9 cellular contexts compared by ENCODE assay signal in the genomic region with DNA sequence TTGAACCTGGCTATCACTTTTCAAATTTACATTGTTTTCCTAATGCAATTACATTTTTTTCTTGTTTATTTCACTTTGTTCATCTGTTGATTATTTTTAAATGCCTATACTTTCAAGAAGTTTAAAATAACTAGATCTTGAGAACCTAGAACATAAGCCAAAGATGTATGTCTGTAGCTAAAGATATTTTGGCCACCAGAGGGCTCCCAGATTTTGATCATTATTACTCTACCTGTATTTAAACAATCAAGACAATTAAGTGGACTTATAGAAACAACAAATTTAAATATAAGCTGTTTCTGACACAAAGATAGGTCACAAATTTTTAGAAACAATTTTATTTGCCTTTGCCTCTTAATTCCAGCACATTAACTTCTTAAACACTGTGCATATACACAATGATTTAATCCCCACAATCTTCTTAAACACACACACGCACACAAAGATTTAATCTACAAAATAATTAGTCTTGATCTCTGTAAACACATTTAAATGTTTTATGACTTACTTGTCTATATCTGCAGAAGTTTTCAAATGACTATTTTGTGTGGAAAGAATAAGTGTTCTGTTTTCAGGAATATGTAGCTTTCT.
DNase-seq lines count a peak whose midpoint lies in the region; ATAC-seq and TF ChIP-seq lines count a peak whose summit lies in the region.
"Had no signal": no experiment of that assay in that cellular context is flagged by ENCODE, and none has a peak within 500 bp of the region (broad histone marks: within the 10 kb centered on the region; RNA-seq: fewer than 3 reads in every experiment).

No MANE protein-coding gene starts in this region.

- H3K4me3 ChIP-seq in AG10803 (ENCODE audit: low read length): no peak overlapping the region
- H3K4me3 ChIP-seq in SK-N-MC: no peak overlapping the region

- H3K36me3 Mint-ChIP-seq in T-cell: no peaks in the 10 kb centered on the region

- H3K9ac ChIP-seq in SK-N-MC (ENCODE audit: insufficient read length): no peak overlapping the region

- H3K27ac Mint-ChIP-seq in T-cell: no peak overlapping the region

- ATAC-seq in T-cell (replicated peaks in 1 of 4) (no peak), GM18870 (IDR thresholded peaks at IDR 0.05; ENCODE audit: unreplicated experiment) (no peak)

- peaks cover 3 to 4% of the 10 kb centered on the region in 2 donors for H3K27me3 Mint-ChIP-seq in T-cell

- H3K9me3 Mint-ChIP-seq in T-cell: peaks cover 0 to 9% (median 2%) of the 10 kb centered on the region in 3 donors

- POLR2A ChIA-PET in T-cell (lab: Charles Lee): no interaction called here

- CTCF ChIA-PET in T-cell (lab: Charles Lee): no interaction called here

- H3K4me3 Mint-ChIP-seq in T-cell: no peak overlapping the region

- no peak overlapping the region for H3K27ac ChIP-seq in SK-N-MC

- H3K9me3 ChIP-seq in SK-N-MC (ENCODE audit: low read depth, low read length): no peaks in the 10 kb centered on the region

- no peaks in the 10 kb centered on the region for H3K4me1 Mint-ChIP-seq in T-cell

- DNase-seq in AG10803 (ENCODE audit: low read depth) (peak; percentile 0), LoVo (ENCODE audit: low spot score) (peak; percentile 36), SK-N-MC (ENCODE audit: low read depth, low spot score) (peak; percentile 35), kidney glomerular epithelial cell (lab: John Stamatoyannopoulos, UW) (peak; percentile 1), T-cell (no peak), NCI-H2107 (lab: John Stamatoyannopoulos, UW) (no peak)
- no peak for DNase-seq in activated T-cell treated with anti-CD3 and anti-CD28 coated beads, Interleukin-2, amount 50 U/mL, for 48 hours
- DNase-seq: retina had no signal

- no peaks in the 10 kb centered on the region for H3K36me3 ChIP-seq in SK-N-MC (ENCODE audit: insufficient read depth, low read length)

- TF ChIP-seq CTCF in AG10803 (conservative IDR thresholded peaks at IDR 0.05; ENCODE audit: low read length): peak; percentile 35

Comparison
In these comparisons a context has a peak if more than half of its experiments do, and no peak if none do; other contexts are left out.
1. DNase-seq: peak in AG10803 (single experiment), LoVo (single experiment), SK-N-MC (single experiment) and kidney glomerular epithelial cell (single experiment); none in T-cell (0 of 34), NCI-H2107 (single experiment) and activated T-cell treated with anti-CD3 and anti-CD28 coated beads, Interleukin-2, amount 50 U/mL, for 48 hours (0 of 2).